ENCODE assay signal across 12 cellular contexts in the genomic region with DNA sequence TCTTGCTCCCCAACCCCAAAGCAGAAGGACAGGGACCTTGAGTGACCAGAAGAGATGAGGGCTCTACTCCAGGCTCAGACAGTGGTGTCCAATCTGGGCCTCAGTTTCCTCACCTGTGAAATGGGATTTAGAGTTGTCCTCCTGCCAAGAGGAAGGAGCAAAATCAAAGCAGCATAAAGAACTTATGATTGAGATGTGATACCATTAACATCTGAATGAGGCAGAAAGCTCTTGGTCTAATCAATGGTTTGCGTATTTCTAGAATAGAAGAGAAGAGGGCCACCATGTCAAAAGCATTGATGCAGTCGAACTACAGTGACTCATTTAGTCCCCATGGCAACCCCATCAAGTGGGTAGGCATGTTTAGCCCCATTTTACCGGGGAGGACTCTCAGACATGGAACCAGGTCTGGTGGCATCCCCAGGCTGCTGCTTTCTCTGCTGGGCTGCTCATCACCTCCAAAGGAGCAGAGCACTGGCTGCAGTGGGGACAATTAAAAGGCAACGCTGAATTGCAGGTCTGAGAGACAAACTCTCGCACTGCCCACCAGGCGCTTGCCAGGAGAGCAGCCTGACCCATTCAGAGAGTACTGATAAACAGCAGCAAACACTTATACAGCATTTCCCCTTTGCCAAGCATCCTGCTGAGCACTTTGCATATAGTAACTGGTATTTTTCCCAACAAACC.
DNase-seq lines count a peak whose midpoint lies in the region; TF ChIP-seq lines count a peak whose summit lies in the region.
"Had no signal": no experiment of that assay in that cellular context is flagged by ENCODE, and none has a peak within 500 bp of the region (broad histone marks: within the 10 kb centered on the region; RNA-seq: fewer than 3 reads in every experiment).

No MANE protein-coding gene starts in this region.

- no peak overlapping the region for H3K9ac ChIP-seq in endodermal cell (ENCODE audit: extremely low read depth, low read length, poor library complexity, severe bottlenecking)

- TF ChIP-seq CTCF in nephron (IDR thresholded peaks at IDR 0.05; ENCODE audit: unreplicated experiment in 3 of 3), result no peak
- TF ChIP-seq CTCF in endodermal cell (conservative IDR thresholded peaks at IDR 0.05), result no peak

- H3K4me1 Mint-ChIP-seq in nephron, result peaks cover 85% of the 10 kb centered on the region
- peaks cover 6% of the 10 kb centered on the region for H3K4me1 Mint-ChIP-seq in endodermal cell

- no peaks in the 10 kb centered on the region for H3K36me3 Mint-ChIP-seq in nephron (ENCODE audit: low read depth)
- H3K36me3 Mint-ChIP-seq in endodermal cell (ENCODE audit: low read depth), result no peaks in the 10 kb centered on the region

- H3K36me3 ChIP-seq in endodermal cell (ENCODE audit: control insufficient read depth, insufficient read depth, low read length), result no peaks in the 10 kb centered on the region
- H3K36me3 ChIP-seq: ovary had no signal

- H3K27me3 ChIP-seq in endodermal cell (ENCODE audit: control insufficient read depth, insufficient read depth, low read length, poor library complexity, severe bottlenecking), result no peaks in the 10 kb centered on the region
- H3K27me3 ChIP-seq: ovary had no signal

- H3K9me3 Mint-ChIP-seq in nephron, result no peaks in the 10 kb centered on the region
- no peaks in the 10 kb centered on the region for H3K9me3 Mint-ChIP-seq in endodermal cell

- peak overlapping the region; percentile 55 to 78 (median 63) for H3K27ac Mint-ChIP-seq in nephron
- H3K27ac Mint-ChIP-seq in endodermal cell, result no peak overlapping the region

- H3K4me3 ChIP-seq in endodermal cell (ENCODE audit: low read length), result no peak overlapping the region

- DNase-seq in Ammon's horn (ENCODE audit: low spot score), result peak; percentile 53
- DNase-seq in ELR (ENCODE audit: low read depth), result peak; percentile 46
- no peak for DNase-seq in middle frontal gyrus (ENCODE audit: extremely low spot score, low spot score)
- DNase-seq in hepatic stellate cell (ENCODE audit: low spot score), result no peak
- no peak for DNase-seq in SIG-M5 (lab: John Stamatoyannopoulos, UW)
- no peak for DNase-seq in endodermal cell
- DNase-seq: NCI-H187 treated with DMSO at 0.1 percent for 48 hours, NCI-H526 treated with DMSO at 0.1 percent for 48 hours had no signal

- H3K27me3 Mint-ChIP-seq in nephron (ENCODE audit: low read depth) (peaks cover 11% of the 10 kb centered on the region), endodermal cell (ENCODE audit: insufficient read depth) (no peaks in the 10 kb centered on the region)

- H3K4me3 Mint-ChIP-seq in nephron (no peak overlapping the region), endodermal cell (no peak overlapping the region)

- no peaks in the 10 kb centered on the region for H3K9me3 ChIP-seq in endodermal cell (ENCODE audit: control insufficient read depth, low read length)
- H3K9me3 ChIP-seq: ovary had no signal

- H3K4me1 ChIP-seq in endodermal cell (ENCODE audit: control insufficient read depth, insufficient read depth, low read length), result no peaks in the 10 kb centered on the region

- peak overlapping the region; percentile 54 for H3K27ac ChIP-seq in cingulate gyrus (ENCODE audit: low read depth, low read length)
- H3K27ac ChIP-seq in endodermal cell (ENCODE audit: low read depth, low read length), result no peak overlapping the region
- H3K27ac ChIP-seq: epithelial cell of prostate had no signal

- 72 to 81% methylated on average over 3 to 6 of the region's 6 CpGs for WGBS in endodermal cell (ENCODE audit: insufficient coverage in 1 of 2, insufficient read length in 1 of 2), 2 experiments

Comparison
In these comparisons a context has a peak if more than half of its experiments do, and no peak if none do; other contexts are left out.
1. DNase-seq: peak in Ammon's horn (single experiment) and ELR (single experiment); none in middle frontal gyrus (single experiment), hepatic stellate cell (single experiment), SIG-M5 (single experiment) and endodermal cell (single experiment).